11 cellular contexts compared by ENCODE assay signal in genomic region chr10:124693396-124693795, GRCh38. TPM values are rescaled to one million over a fixed set of nuclear protein-coding genes. Genes with fewer than 3 reads are reported as not detected.
DNase-seq lines count a peak whose midpoint lies in the region; ATAC-seq, FAIRE-seq and TF ChIP-seq lines count a peak whose summit lies in the region.
"Had no signal": no experiment of that assay in that cellular context is flagged by ENCODE, and none has a peak within 500 bp of the region (broad histone marks: within the 10 kb centered on the region; RNA-seq: fewer than 3 reads in every experiment).

No MANE protein-coding gene starts in this region.

- H3K27ac Mint-ChIP-seq in CD4-positive, CD25-positive, alpha-beta regulatory T cell, result peak overlapping the region; percentile 86 to 99 (median 97)
- peak overlapping the region; percentile 84 for H3K27ac Mint-ChIP-seq in activated T-helper 1 cell treated with anti-CD3 and anti-CD28 coated beads, Interleukin-12 subunit alpha, Interleukin-12 subunit beta, Interleukin-2, Interleukin-4 antibody, amounts not matched to agents 30 ng/mL and 10 ng/mL and 1 ng/mL, durations not matched to agents 14 hours and 24 hours and 36 hours
- H3K27ac Mint-ChIP-seq in mesothelial cell of epicardium (peak overlapping the region; percentile 23), HFFc6 (no peak overlapping the region)

- intact Hi-C loops in activated T-helper 1 cell treated with anti-CD3 and anti-CD28 coated beads, Interleukin-12 subunit alpha, Interleukin-12 subunit beta, Interleukin-2, Interleukin-4 antibody, amounts not matched to agents 30 ng/mL and 10 ng/mL and 1 ng/mL, durations not matched to agents 14 hours and 24 hours and 36 hours (cut with micrococcal nuclease), result loop anchor here (10.0 kb wide), 1 partner anchor 459 kb away; no protein-coding TSS in a partner anchor

- peak overlapping the region in 3 of 4 donors; percentile 75 to 88 (median 83) for H3K4me3 Mint-ChIP-seq in CD4-positive, CD25-positive, alpha-beta regulatory T cell
- H3K4me3 Mint-ChIP-seq in activated T-helper 1 cell treated with anti-CD3 and anti-CD28 coated beads, Interleukin-12 subunit alpha, Interleukin-12 subunit beta, Interleukin-2, Interleukin-4 antibody, amounts not matched to agents 30 ng/mL and 10 ng/mL and 1 ng/mL, durations not matched to agents 14 hours and 24 hours and 36 hours, result peak overlapping the region; percentile 61
- H3K4me3 Mint-ChIP-seq in mesothelial cell of epicardium, result no peak overlapping the region
- no peak overlapping the region for H3K4me3 Mint-ChIP-seq in HFFc6

- H3K36me3 Mint-ChIP-seq in CD4-positive, CD25-positive, alpha-beta regulatory T cell, result peaks cover 50% of the 10 kb centered on the region
- peaks cover 49% of the 10 kb centered on the region for H3K36me3 Mint-ChIP-seq in activated T-helper 1 cell treated with anti-CD3 and anti-CD28 coated beads, Interleukin-12 subunit alpha, Interleukin-12 subunit beta, Interleukin-2, Interleukin-4 antibody, amounts not matched to agents 30 ng/mL and 10 ng/mL and 1 ng/mL, durations not matched to agents 14 hours and 24 hours and 36 hours (ENCODE audit: low read depth)
- peaks cover 14% of the 10 kb centered on the region for H3K36me3 Mint-ChIP-seq in mesothelial cell of epicardium
- H3K36me3 Mint-ChIP-seq in HFFc6 (ENCODE audit: low read depth), result 0 out of 2 replicates have a peak, but pooled peaks cover 7% of the 10 kb centered on the region

- no peak for DNase-seq in CD4-positive, CD25-positive, alpha-beta regulatory T cell
- DNase-seq in NCI-H146 (lab: John Stamatoyannopoulos, UW) (peak; percentile 78), mesothelial cell of epicardium (ENCODE audit: low spot score in 2 of 2, unreplicated experiment in 2 of 2) (no peak), HFFc6 (no peak), RCC 7860 (ENCODE audit: low spot score) (no peak)
- no peak for DNase-seq in activated T-helper 1 cell treated with anti-CD3 and anti-CD28 coated beads, Interleukin-12 subunit alpha, Interleukin-12 subunit beta, Interleukin-2, Interleukin-4 antibody, amounts not matched to agents 30 ng/mL and 10 ng/mL and 1 ng/mL, durations not matched to agents 14 hours and 24 hours and 36 hours (ENCODE audit: low spot score)
- DNase-seq: effector CD4-positive, alpha-beta T cell; NCI-H1105 treated with DMSO at 0.1 percent for 48 hours had no signal

- H3K27ac ChIP-seq in CD4-positive, CD25-positive, alpha-beta regulatory T cell (ENCODE audit: insufficient read depth, low read length, poor library complexity, severe bottlenecking), result peak overlapping the region; percentile 94
- H3K27ac ChIP-seq: C4-2B had no signal

- H3K9me3 Mint-ChIP-seq in CD4-positive, CD25-positive, alpha-beta regulatory T cell, result no peaks in the 10 kb centered on the region
- H3K9me3 Mint-ChIP-seq in activated T-helper 1 cell treated with anti-CD3 and anti-CD28 coated beads, Interleukin-12 subunit alpha, Interleukin-12 subunit beta, Interleukin-2, Interleukin-4 antibody, amounts not matched to agents 30 ng/mL and 10 ng/mL and 1 ng/mL, durations not matched to agents 14 hours and 24 hours and 36 hours, result no peaks in the 10 kb centered on the region
- H3K9me3 Mint-ChIP-seq in mesothelial cell of epicardium (no peaks in the 10 kb centered on the region), HFFc6 (no peaks in the 10 kb centered on the region)

- no peak overlapping the region for H3K4me3 ChIP-seq in CD4-positive, CD25-positive, alpha-beta regulatory T cell (ENCODE audit: low read depth, low read length)

- FAIRE-seq in RCC 7860 (lab: Jason Lieb, UNC), result no peak

- H3K36me3 ChIP-seq in CD4-positive, CD25-positive, alpha-beta regulatory T cell (ENCODE audit: control insufficient read depth, insufficient read depth, low read length), result peaks cover 43% of the 10 kb centered on the region

- no peaks in the 10 kb centered on the region for H3K27me3 ChIP-seq in CD4-positive, CD25-positive, alpha-beta regulatory T cell (ENCODE audit: control insufficient read depth, insufficient read depth, low read length)

- peaks cover 26 to 92% (median 56%) of the 10 kb centered on the region in 4 donors for H3K4me1 Mint-ChIP-seq in CD4-positive, CD25-positive, alpha-beta regulatory T cell
- H3K4me1 Mint-ChIP-seq in activated T-helper 1 cell treated with anti-CD3 and anti-CD28 coated beads, Interleukin-12 subunit alpha, Interleukin-12 subunit beta, Interleukin-2, Interleukin-4 antibody, amounts not matched to agents 30 ng/mL and 10 ng/mL and 1 ng/mL, durations not matched to agents 14 hours and 24 hours and 36 hours (ENCODE audit: low read depth), result peaks cover 85% of the 10 kb centered on the region
- H3K4me1 Mint-ChIP-seq in mesothelial cell of epicardium, result peaks cover 27% of the 10 kb centered on the region
- no peaks in the 10 kb centered on the region for H3K4me1 Mint-ChIP-seq in HFFc6 (ENCODE audit: low read depth)

- H3K27me3 Mint-ChIP-seq in CD4-positive, CD25-positive, alpha-beta regulatory T cell, result no peaks in the 10 kb centered on the region
- H3K27me3 Mint-ChIP-seq in activated T-helper 1 cell treated with anti-CD3 and anti-CD28 coated beads, Interleukin-12 subunit alpha, Interleukin-12 subunit beta, Interleukin-2, Interleukin-4 antibody, amounts not matched to agents 30 ng/mL and 10 ng/mL and 1 ng/mL, durations not matched to agents 14 hours and 24 hours and 36 hours (ENCODE audit: insufficient read depth), result no peaks in the 10 kb centered on the region
- H3K27me3 Mint-ChIP-seq in mesothelial cell of epicardium (ENCODE audit: low read depth) (no peaks in the 10 kb centered on the region), HFFc6 (ENCODE audit: insufficient read depth) (no peaks in the 10 kb centered on the region; the same call in 1 of the 2 replicates)

- peaks cover 87% of the 10 kb centered on the region for H3K4me1 ChIP-seq in CD4-positive, CD25-positive, alpha-beta regulatory T cell (ENCODE audit: control insufficient read depth, insufficient read depth, low read length, poor library complexity, severe bottlenecking)

- no peak for TF ChIP-seq CTCF in mesothelial cell of epicardium (IDR thresholded peaks at IDR 0.05; ENCODE audit: unreplicated experiment)
- no peak for TF ChIP-seq CTCF in HFFc6 (IDR thresholded peaks at IDR 0.05)

- ATAC-seq in CD4-positive, CD25-positive, alpha-beta regulatory T cell (ENCODE audit: low read depth in 2 of 2), result no peak
- ATAC-seq in GM19463 (IDR thresholded peaks at IDR 0.05; ENCODE audit: unreplicated experiment), result no peak
- ATAC-seq in GM21360 (IDR thresholded peaks at IDR 0.05; ENCODE audit: unreplicated experiment), result no peak

- H3K9me3 ChIP-seq in CD4-positive, CD25-positive, alpha-beta regulatory T cell (ENCODE audit: control insufficient read depth in 2 of 2, low read length in 2 of 2), result no peaks in the 10 kb centered on the region

RNA-seq across cellular contexts. Expression of gene FAM53B, which starts 50.8 kb away (rescaled TPM):
- total RNA-seq in CD4-positive, CD25-positive, alpha-beta regulatory T cell, result 116 TPM
- polyA plus RNA-seq in CD4-positive, CD25-positive, alpha-beta regulatory T cell, result 10 to 100 TPM in 3 of 4 donors, 1 to 10 TPM in 1; 5.8 to 22.2 (median 14.4) TPM
- 31.8 and 32.7 TPM in 2 replicates for total RNA-seq in activated T-helper 1 cell treated with anti-CD3 and anti-CD28 coated beads, Interleukin-12 subunit alpha, Interleukin-12 subunit beta, Interleukin-2, Interleukin-4 antibody, amounts not matched to agents 30 ng/mL and 10 ng/mL and 1 ng/mL, durations not matched to agents 14 hours and 24 hours and 36 hours
- total RNA-seq in mesothelial cell of epicardium, result 40.7 to 43.0 TPM (median 42.0 TPM) in 3 replicates
- total RNA-seq in HFFc6 (2021; fragmentation: NEBNext Ultra II Directional; extraction: Animal tissue kit (Norgen Biotek cat#: 25700)), result 10 to 100 TPM in 5 of 6 experiments, 1 to 10 TPM in 1; 9.3 to 10.6 (median 10.4) TPM

Comparison
In these comparisons a context has a peak if more than half of its experiments do, and no peak if none do; other contexts are left out.
1. H3K4me3 Mint-ChIP-seq: peak in CD4-positive, CD25-positive, alpha-beta regulatory T cell (3 of 4) and activated T-helper 1 cell treated with anti-CD3 and anti-CD28 coated beads, Interleukin-12 subunit alpha, Interleukin-12 subunit beta, Interleukin-2, Interleukin-4 antibody, amounts not matched to agents 30 ng/mL and 10 ng/mL and 1 ng/mL, durations not matched to agents 14 hours and 24 hours and 36 hours (single experiment); none in mesothelial cell of epicardium (single experiment) and HFFc6 (single experiment).